2 cellular contexts compared by ENCODE assay signal in genomic region chr21:32618218-32618617, GRCh38.
TF ChIP-seq lines count a peak whose summit lies in the region.

No MANE protein-coding gene starts in this region.

TF ChIP-seq in K562, 482 proteins besides CTCF, POLR2A, EP300 and RAD21:
- TF ChIP-seq MAFG (tag; conservative IDR thresholded peaks at IDR 0.05) (peak; percentile 40; the same call in 1 of the 2 replicates), C11orf30 (IDR thresholded peaks at IDR 0.05; ENCODE audit: low read depth) (peak; percentile 62), ZNF316 (IDR thresholded peaks at IDR 0.05) (peak; percentile 58)

TF ChIP-seq in HepG2, 621 proteins besides CTCF, POLR2A, EP300 and RAD21:
- peak; percentile 29 to 43; a peak in 3 of 4 replicates for TF ChIP-seq MAFK (conservative IDR thresholded peaks at IDR 0.05 in 1 of 2, IDR thresholded peaks at IDR 0.05 in 1 of 2; ENCODE audit: low read length in 2 of 2)
